Comparison of ENCODE assay signal across 28 cellular contexts in the genomic region with DNA sequence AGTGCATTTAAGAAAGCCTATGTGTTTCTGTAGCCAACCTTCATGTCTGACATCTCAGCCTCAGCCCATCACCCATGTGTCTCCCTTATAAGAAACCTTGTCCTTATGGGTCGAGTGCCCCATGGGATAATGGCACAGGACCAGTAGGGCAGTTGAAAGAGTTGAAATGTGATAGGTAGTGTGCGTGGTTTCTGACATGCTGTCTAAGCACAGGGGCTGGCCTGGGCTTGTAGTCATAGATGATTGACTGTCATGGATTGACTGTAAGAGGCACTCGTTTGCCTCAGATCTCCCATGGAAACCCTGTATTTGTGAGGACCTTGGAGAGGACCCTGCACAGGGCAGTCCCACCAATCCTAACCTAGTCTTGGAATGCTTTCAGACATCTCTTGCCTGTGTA. TPM values are rescaled to one million over a fixed set of nuclear protein-coding genes. Genes with fewer than 3 reads are reported as not detected.
"Had no signal": no experiment of that assay in that cellular context is flagged by ENCODE, and none has a peak within 500 bp of the region (broad histone marks: within the 10 kb centered on the region; RNA-seq: fewer than 3 reads in every experiment).

No MANE protein-coding gene starts in this region.

- DNase-seq: activated CD4-positive, alpha-beta T cell treated with anti-CD3 and anti-CD28 coated beads for 4 hours; activated CD4-positive, alpha-beta T cell treated with anti-CD3 and anti-CD28 coated beads, Interleukin-2, amount 50 U/mL, for 4 hours; activated effector memory CD4-positive, alpha-beta T cell treated with anti-CD3 and anti-CD28 coated beads, Interleukin-2, amount 50 U/mL, for 16 hours; activated naive CD4-positive, alpha-beta T cell treated with anti-CD3 and anti-CD28 coated beads, Interleukin-2, amount 10 ng/mL, durations not matched to agents 7 days and 5 days; activated T-cell treated with anti-CD3 and anti-CD28 coated beads for 4 hours; amniotic stem cell; dermis blood vessel endothelial cell; effector CD4-positive, alpha-beta T cell; esophagus squamous epithelium; foreskin melanocyte; natural killer cell; occipital lobe; stimulated activated CD4-positive, alpha-beta T cell treated with anti-CD3 and anti-CD28 coated beads, Interleukin-1b, Interleukin-23, amount 100 ng/mL, for 48 hours; stimulated activated CD4-positive, alpha-beta T cell treated with anti-CD3 and anti-CD28 coated beads, Interleukin-4, amount 100 ng/mL, for 4 hours; stimulated activated CD8-positive, alpha-beta memory T cell treated with anti-CD3 and anti-CD28 coated beads, Interleukin-4, amount 100 ng/mL, for 48 hours; stomach; tibial artery had no signal

- H3K27ac ChIP-seq: epithelial cell of prostate, esophagus squamous epithelium, neural progenitor cell, parathyroid adenoma, right atrium auricular region, stomach, suprapubic skin, tibial artery, VCaP had no signal

- H3K4me3 ChIP-seq: esophagus squamous epithelium, neural progenitor cell, right atrium auricular region, smooth muscle cell, stomach, suprapubic skin, tibial artery had no signal

- ATAC-seq: natural killer cell; stimulated activated memory B cell treated with anti-CD40 and anti-IgM and Interleukin-4, amounts not matched to agents 10 μg/mL and 1 μg/mL and 100 μg/mL, for 72 hours had no signal

RNA-seq across cellular contexts. Expression of a gene that starts 5.9 kb away (rescaled TPM):
- total RNA-seq: esophagus squamous epithelium; glomerular endothelial cell; natural killer cell; pulmonary artery endothelial cell; suprapubic skin; T-helper 1 cell treated with Interleukin-12 subunit alpha and Interleukin-12 subunit beta and Interleukin-4 antibody, amounts not matched to agents 30 ng/mL and 1 ng/mL, for 36 hours had no signal
